ENCODE assay signal across 25 cellular contexts in the genomic region with DNA sequence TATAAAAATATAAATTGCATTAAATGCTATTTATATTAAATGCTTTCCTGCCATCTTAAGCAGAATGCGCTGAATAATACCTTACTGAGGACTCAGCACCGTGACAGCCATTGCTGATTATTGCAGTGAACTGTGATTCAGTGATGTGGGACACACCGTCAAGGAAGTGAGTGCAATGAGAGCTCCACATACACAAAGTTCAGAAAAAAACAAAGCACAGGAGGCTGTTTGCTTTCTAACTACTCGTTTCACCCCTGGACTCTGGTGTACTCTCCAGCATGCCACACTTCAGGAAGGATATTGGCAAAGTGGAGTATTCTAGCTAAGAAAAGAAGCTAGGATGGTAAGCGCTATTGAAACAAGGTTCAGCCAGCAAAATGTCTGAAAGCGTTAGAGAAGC. TPM values are rescaled to one million over a fixed set of nuclear protein-coding genes. Genes with fewer than 3 reads are reported as not detected.
DNase-seq lines count a peak whose midpoint lies in the region; ATAC-seq, FAIRE-seq and TF ChIP-seq lines count a peak whose summit lies in the region.
"Had no signal": no experiment of that assay in that cellular context is flagged by ENCODE, and none has a peak within 500 bp of the region (broad histone marks: within the 10 kb centered on the region; RNA-seq: fewer than 3 reads in every experiment).

No MANE protein-coding gene starts in this region.

- H4K5ac ChIP-seq in mesendoderm (ENCODE audit: low read length), result no peak overlapping the region

- H2BK5ac ChIP-seq in mesendoderm (ENCODE audit: low read length), result no peak overlapping the region

- no peak overlapping the region for H2BK15ac ChIP-seq in mesendoderm (replicated peaks; ENCODE audit: low read depth)

- no peaks in the 10 kb centered on the region for H3K9me3 Mint-ChIP-seq in activated CD8-positive, alpha-beta T cell treated with anti-CD3 and anti-CD28 coated beads for 36 hours
- H3K9me3 Mint-ChIP-seq: activated T-cell treated with anti-CD3 and anti-CD28 coated beads, Interleukin-2, amount 50 U/mL, for 4 hours; CD4-positive, alpha-beta memory T cell; nephron had no signal

- WGBS in mesendoderm (ENCODE audit: extremely low coverage, insufficient coverage, low lambda C conversion rate), result no CpG with 5 or more reads among the region's 6 CpGs

- no peaks in the 10 kb centered on the region for H3K79me2 ChIP-seq in mesendoderm (ENCODE audit: control insufficient read depth, insufficient read depth, low read length)

- no peak overlapping the region for H3K27ac Mint-ChIP-seq in activated CD8-positive, alpha-beta T cell treated with anti-CD3 and anti-CD28 coated beads for 36 hours

- H4K8ac ChIP-seq in mesendoderm (ENCODE audit: low read depth, low read length), result no peak overlapping the region

- no peak for TF ChIP-seq POLR2A in H54 (IDR thresholded peaks at IDR 0.05; ENCODE audit: low read depth, low read length)

- H3K56ac ChIP-seq in mesendoderm (ENCODE audit: low read length), result no peak overlapping the region

- no peaks in the 10 kb centered on the region for H3K79me1 ChIP-seq in mesendoderm (ENCODE audit: low read length)

- H3K27ac ChIP-seq in mesendoderm (ENCODE audit: low read depth, low read length), result no peak overlapping the region
- H3K27ac ChIP-seq: epithelial cell of prostate, psoas muscle, tibial nerve had no signal

- intact Hi-C loops in activated CD8-positive, alpha-beta T cell treated with anti-CD3 and anti-CD28 coated beads for 36 hours (cut with micrococcal nuclease), result no loop called here

- H3K4me1 Mint-ChIP-seq in activated CD8-positive, alpha-beta T cell treated with anti-CD3 and anti-CD28 coated beads for 36 hours (ENCODE audit: low read depth), result no peaks in the 10 kb centered on the region

- POLR2A ChIA-PET in activated CD8-positive, alpha-beta T cell treated with anti-CD3 and anti-CD28 coated beads for 36 hours (lab: Charles Lee), result no interaction called here

- H3K23ac ChIP-seq in mesendoderm (ENCODE audit: low read length), result no peak overlapping the region

- no peak overlapping the region for H3K4me3 Mint-ChIP-seq in activated CD8-positive, alpha-beta T cell treated with anti-CD3 and anti-CD28 coated beads for 36 hours
- H3K4me3 Mint-ChIP-seq: activated T-cell treated with anti-CD3 and anti-CD28 coated beads, Interleukin-2, amount 50 U/mL, for 4 hours had no signal

- no peaks in the 10 kb centered on the region for H3K36me3 Mint-ChIP-seq in activated CD8-positive, alpha-beta T cell treated with anti-CD3 and anti-CD28 coated beads for 36 hours (ENCODE audit: low read depth)

- H3K4me3 ChIP-seq in GM08714 (ENCODE audit: low read length), result peak overlapping the region; percentile 38; the same call in 1 of the 2 replicates
- H3K4me3 ChIP-seq in mesendoderm (ENCODE audit: low read length), result no peak overlapping the region
- H3K4me3 ChIP-seq: psoas muscle, skin epidermis, tibial nerve had no signal

- H3K9ac ChIP-seq in mesendoderm (ENCODE audit: low read length), result peak overlapping the region; percentile 6

- peak; percentile 19 for DNase-seq in NCI-H2227 (lab: John Stamatoyannopoulos, UW; ENCODE audit: unreplicated experiment)
- peak; percentile 19 for DNase-seq in dermis blood vessel endothelial cell
- DNase-seq in mesendoderm, result no peak
- DNase-seq in activated CD8-positive, alpha-beta T cell treated with anti-CD3 and anti-CD28 coated beads for 36 hours, result no peak
- DNase-seq in H54 (ENCODE audit: insufficient read length, low spot score), result no peak
- no peak for DNase-seq in stimulated activated naive CD4-positive, alpha-beta T cell (lab: John Stamatoyannopoulos, UW)
- DNase-seq: activated naive CD4-positive, alpha-beta T cell treated with Interleukin-2 at 50 U/mL for 16 hours; activated T-cell treated with anti-CD3 and anti-CD28 coated beads, Interleukin-2, amount 50 U/mL, for 4 hours; dorsolateral prefrontal cortex; IMR-90; kidney glomerular epithelial cell; NCI-H1436; NCI-H2171; psoas muscle; stimulated activated naive CD8-positive, alpha-beta T cell treated with anti-CD3 and anti-CD28 coated beads, Interleukin-15, Interleukin-2, amounts not matched to agents 100 U/mL and 50 U/mL, for 24 hours; T-helper 9 cell had no signal

- TF ChIP-seq CTCF in activated CD8-positive, alpha-beta T cell treated with anti-CD3 and anti-CD28 coated beads for 36 hours (IDR thresholded peaks at IDR 0.05), result no peak

- no peak overlapping the region for H3K4ac ChIP-seq in mesendoderm (ENCODE audit: low read depth, low read length)

- H3K27me3 ChIP-seq in mesendoderm (ENCODE audit: insufficient read depth, low read length, poor library complexity), result no peaks in the 10 kb centered on the region
- H3K27me3 ChIP-seq: dorsolateral prefrontal cortex, tibial nerve had no signal

- no peak overlapping the region for H2AK5ac ChIP-seq in mesendoderm (ENCODE audit: low read length)

- no peak overlapping the region for H2BK120ac ChIP-seq in mesendoderm (ENCODE audit: low read depth, low read length)

- FAIRE-seq in H54 (lab: Jason Lieb, UNC), result no peak
- FAIRE-seq: RCC 7860 had no signal

- H3K4me1 ChIP-seq in mesendoderm (ENCODE audit: control insufficient read depth, low read depth, low read length), result no peaks in the 10 kb centered on the region
- H3K4me1 ChIP-seq: psoas muscle had no signal

- peaks cover 7% of the 10 kb centered on the region for H3K27me3 Mint-ChIP-seq in activated CD8-positive, alpha-beta T cell treated with anti-CD3 and anti-CD28 coated beads for 36 hours

- H3K18ac ChIP-seq in mesendoderm (ENCODE audit: low read length), result no peak overlapping the region

- ATAC-seq in HG03342 (IDR thresholded peaks at IDR 0.05; ENCODE audit: unreplicated experiment), result no peak
- ATAC-seq in activated CD8-positive, alpha-beta T cell treated with anti-CD3 and anti-CD28 coated beads for 36 hours, result no peak
- ATAC-seq: activated CD4-positive, CD25-positive, alpha-beta regulatory T cell treated with anti-CD3 and anti-CD28 coated beads, Interleukin-2, amount 50 U/mL, for 24 hours had no signal

- CTCF ChIA-PET in activated CD8-positive, alpha-beta T cell treated with anti-CD3 and anti-CD28 coated beads for 36 hours (lab: Charles Lee), result no interaction called here

- H3K4me2 ChIP-seq in mesendoderm (ENCODE audit: low read length), result peak overlapping the region; percentile 13

- no peaks in the 10 kb centered on the region for H3K36me3 ChIP-seq in mesendoderm (ENCODE audit: control insufficient read depth, insufficient read depth, low read length)
- H3K36me3 ChIP-seq: tibial nerve had no signal

RNA-seq across cellular contexts. Expression of a gene that starts 57.4 kb away (rescaled TPM):
- 66.5 and 87.5 TPM in 2 replicates for total RNA-seq in dermis blood vessel endothelial cell
- 93.6 TPM for polyA plus RNA-seq in mesendoderm (2013, experiment 1 of 2)
- 93.9 TPM for polyA plus RNA-seq in mesendoderm (2013, experiment 2 of 2)
- under 1 TPM; 0.20 to 0.29 TPM for total RNA-seq in activated CD8-positive, alpha-beta T cell treated with anti-CD3 and anti-CD28 coated beads for 36 hours

Comparison
In these comparisons a context has a peak if more than half of its experiments do, and no peak if none do; other contexts are left out.
1. DNase-seq: peak in NCI-H2227 (single experiment) and dermis blood vessel endothelial cell (single experiment); none in mesendoderm (single experiment), activated CD8-positive, alpha-beta T cell treated with anti-CD3 and anti-CD28 coated beads for 36 hours (single experiment), H54 (single experiment) and stimulated activated naive CD4-positive, alpha-beta T cell (0 of 6).
2. RNA of a gene that starts 57.4 kb away (total RNA-seq): 66.5 to 87.5 TPM in dermis blood vessel endothelial cell; 0.20 to 0.29 TPM in activated CD8-positive, alpha-beta T cell treated with anti-CD3 and anti-CD28 coated beads for 36 hours; every median in the first group is over 10 times any median in the second.